Comparison of ENCODE assay signal across 20 cellular contexts in genomic region chr1:43981636-43982035, GRCh38.
"Had no signal": no experiment of that assay in that cellular context is flagged by ENCODE, and none has a peak within 500 bp of the region (broad histone marks: within the 10 kb centered on the region; RNA-seq: fewer than 3 reads in every experiment).

No MANE protein-coding gene starts in this region.

- H3K27me3 Mint-ChIP-seq: activated CD8-positive, alpha-beta T cell treated with anti-CD3 and anti-CD28 coated beads for 36 hours; naive B cell; progenitor cell of endocrine pancreas had no signal

- H3K9me3 Mint-ChIP-seq: activated CD8-positive, alpha-beta T cell treated with anti-CD3 and anti-CD28 coated beads for 36 hours; activated naive CD8-positive, alpha-beta T cell treated with anti-CD3 and anti-CD28 coated beads for 36 hours; activated T-cell treated with anti-CD3 and anti-CD28 coated beads, Interleukin-2, amount 50 U/mL, for 72 hours; naive B cell had no signal

- H3K27me3 ChIP-seq: body of pancreas, stomach, testis, upper lobe of right lung had no signal

- FAIRE-seq: endothelial cell of umbilical vein had no signal

- H3K4me3 ChIP-seq: body of pancreas, lung, testis, upper lobe of right lung had no signal

- H3K27ac ChIP-seq: testis, upper lobe of right lung had no signal

- H3K4me3 Mint-ChIP-seq: activated CD8-positive, alpha-beta T cell treated with anti-CD3 and anti-CD28 coated beads for 36 hours; activated naive CD8-positive, alpha-beta T cell treated with anti-CD3 and anti-CD28 coated beads for 36 hours had no signal

- H3K9me3 ChIP-seq: body of pancreas, spleen, stomach, testis, upper lobe of right lung had no signal

- DNase-seq: activated CD4-positive, alpha-beta T cell treated with anti-CD3 and anti-CD28 coated beads for 4 hours; activated CD8-positive, alpha-beta T cell treated with anti-CD3 and anti-CD28 coated beads for 36 hours; activated gamma-delta T cell treated with Interleukin-2 at 50 U/mL for 16 hours; activated naive CD8-positive, alpha-beta T cell treated with anti-CD3 and anti-CD28 coated beads for 36 hours; activated T-cell treated with anti-CD3 and anti-CD28 coated beads, Interleukin-2, amount 50 U/mL, for 72 hours; amygdala; effector CD8-positive, alpha-beta T cell; foreskin fibroblast; head of caudate nucleus; occipital lobe; spleen; T-helper 2 cell; testis had no signal

- H3K27ac Mint-ChIP-seq: activated CD8-positive, alpha-beta T cell treated with anti-CD3 and anti-CD28 coated beads for 36 hours; activated naive CD8-positive, alpha-beta T cell treated with anti-CD3 and anti-CD28 coated beads for 36 hours; activated T-cell treated with anti-CD3 and anti-CD28 coated beads, Interleukin-2, amount 50 U/mL, for 72 hours; progenitor cell of endocrine pancreas had no signal
